In the genomic region with DNA sequence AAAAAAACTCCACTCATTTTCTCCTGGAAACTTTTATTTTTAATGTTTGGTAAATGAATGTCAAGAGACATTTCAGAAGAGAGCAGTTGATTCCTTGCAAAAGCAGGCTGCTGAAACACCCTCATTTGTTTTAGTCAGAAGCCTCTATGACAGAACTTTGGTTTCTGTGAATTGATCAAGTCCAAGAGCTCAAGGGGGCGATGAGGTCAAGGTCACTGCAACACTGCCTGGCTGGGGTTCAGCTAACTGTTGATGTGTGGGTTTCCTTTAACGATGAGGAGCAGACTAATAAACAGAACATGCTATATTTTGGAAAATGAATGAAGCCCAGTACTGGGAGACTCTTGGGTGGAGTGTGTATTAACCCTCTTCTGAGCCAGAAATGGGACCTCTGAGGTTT, we compare ENCODE assay signal across 7 cellular contexts.
"Had no signal": no experiment of that assay in that cellular context is flagged by ENCODE, and none has a peak within 500 bp of the region (broad histone marks: within the 10 kb centered on the region; RNA-seq: fewer than 3 reads in every experiment).

No MANE protein-coding gene starts in this region.

- H3K4me3 ChIP-seq: K562 had no signal

- H3K27ac Mint-ChIP-seq: IgD-negative memory B cell had no signal

- H3K4me3 Mint-ChIP-seq: IgD-negative memory B cell had no signal

- H3K4me1 Mint-ChIP-seq: IgD-negative memory B cell had no signal

- H3K27ac ChIP-seq: HL-60 had no signal

- H3K9me3 Mint-ChIP-seq: IgD-negative memory B cell had no signal

- DNase-seq: IMR-90, KBM-7, KG1 had no signal

- H3K36me3 Mint-ChIP-seq: IgD-negative memory B cell had no signal

- ATAC-seq: HepG2, K562 had no signal
